16 cellular contexts compared by ENCODE assay signal in genomic region chr12:30977124-30977523, GRCh38. TPM values are rescaled to one million over a fixed set of nuclear protein-coding genes. Genes with fewer than 3 reads are reported as not detected.
DNase-seq lines count a peak whose midpoint lies in the region; ATAC-seq and TF ChIP-seq lines count a peak whose summit lies in the region.
"Had no signal": no experiment of that assay in that cellular context is flagged by ENCODE, and none has a peak within 500 bp of the region (broad histone marks: within the 10 kb centered on the region; RNA-seq: fewer than 3 reads in every experiment).

No MANE protein-coding gene starts in this region.

- H4K8ac ChIP-seq in neuronal stem cell (ENCODE audit: low read depth, low read length), result no peak overlapping the region

- no peaks in the 10 kb centered on the region for H3K9me3 ChIP-seq in neuronal stem cell (replicated peaks in 1 of 2; ENCODE audit: control insufficient read depth in 2 of 2, insufficient read depth in 1 of 2, low read depth in 1 of 2, low read length in 2 of 2)
- H3K9me3 ChIP-seq: BLaER1, Caco-2, HAP-1 had no signal

- H3K18ac ChIP-seq in neuronal stem cell (ENCODE audit: low read length), result no peak overlapping the region

- H3K4me1 Mint-ChIP-seq in chondrocyte (ENCODE audit: low read depth), result peaks cover 3% of the 10 kb centered on the region
- H3K4me1 Mint-ChIP-seq: CD8-positive, alpha-beta memory T cell had no signal

- H3K36me3 ChIP-seq in neuronal stem cell (replicated peaks in 1 of 2; ENCODE audit: control insufficient read depth in 2 of 2, insufficient read depth in 2 of 2, low read length in 2 of 2), result no peaks in the 10 kb centered on the region
- H3K36me3 ChIP-seq: BLaER1, HAP-1 had no signal

- peaks cover 3 to 9% of the 10 kb centered on the region in 2 donors for H3K4me1 ChIP-seq in neuronal stem cell (ENCODE audit: control insufficient read depth in 2 of 2, insufficient read depth in 1 of 2, low read depth in 1 of 2, low read length in 2 of 2)
- H3K4me1 ChIP-seq: BLaER1, Caco-2, HAP-1 had no signal

- no peaks in the 10 kb centered on the region for H3K9me3 Mint-ChIP-seq in chondrocyte (ENCODE audit: low read depth)
- H3K9me3 Mint-ChIP-seq: GM23338, HFFc6 had no signal

- no peaks in the 10 kb centered on the region for H3K36me3 Mint-ChIP-seq in chondrocyte (ENCODE audit: low read depth)
- H3K36me3 Mint-ChIP-seq: CD8-positive, alpha-beta memory T cell had no signal

- DNase-seq in DMS 273 (lab: John Stamatoyannopoulos, UW; ENCODE audit: unreplicated experiment) (peak; percentile 30), DMS 273 treated with DMSO at 0.1 percent for 48 hours (lab: John Stamatoyannopoulos, UW) (no peak), chondrocyte (ENCODE audit: low spot score) (peak; percentile 63), neuronal stem cell (ENCODE audit: low spot score) (no peak), NCI-H2107 (lab: John Stamatoyannopoulos, UW) (no peak), activated gamma-delta T cell treated with Interleukin-2 at 50 U/mL for 16 hours (no peak)
- DNase-seq: Caco-2; CD8-positive, alpha-beta memory T cell; HFFc6 had no signal

- no peak overlapping the region for H3K4ac ChIP-seq in neuronal stem cell (ENCODE audit: low read length)

- no peak overlapping the region for H3K4me3 ChIP-seq in neuronal stem cell (ENCODE audit: low read length in 2 of 2)
- H3K4me3 ChIP-seq: BLaER1, GM23338, HAP-1 had no signal

- H3K27me3 Mint-ChIP-seq in chondrocyte (ENCODE audit: low read depth), result peaks cover 32% of the 10 kb centered on the region

- ATAC-seq in GM19452 (IDR thresholded peaks at IDR 0.05; ENCODE audit: unreplicated experiment), result no peak

- no CpG with 5 or more reads among the region's 11 CpGs for WGBS in neuronal stem cell (ENCODE audit: extremely low coverage in 2 of 2, insufficient read length in 2 of 2, insufficient replicate concordance in 1 of 2), 2 donors

- H3K4me3 Mint-ChIP-seq in chondrocyte (ENCODE audit: unreplicated experiment), result no peak overlapping the region
- H3K4me3 Mint-ChIP-seq: CD8-positive, alpha-beta memory T cell; GM23338; HFFc6 had no signal

- no peak overlapping the region for H2BK12ac ChIP-seq in neuronal stem cell (ENCODE audit: low read length)

- no peak overlapping the region for H2BK15ac ChIP-seq in neuronal stem cell (ENCODE audit: low read length)

- TF ChIP-seq CTCF in chondrocyte (IDR thresholded peaks at IDR 0.05), result no peak

- H3K9ac ChIP-seq in neuronal stem cell (ENCODE audit: low read depth, low read length, poor library complexity), result peak overlapping the region; percentile 44
- H3K9ac ChIP-seq: BLaER1 had no signal

- H3K27me3 ChIP-seq in neuronal stem cell (ENCODE audit: control insufficient read depth in 3 of 3, insufficient read depth in 3 of 3, low read depth in 1 of 3, low read length in 3 of 3), result no peaks in the 10 kb centered on the region
- H3K27me3 ChIP-seq: BLaER1 had no signal

- H3K27ac Mint-ChIP-seq in chondrocyte (ENCODE audit: unreplicated experiment), result no peak overlapping the region
- H3K27ac Mint-ChIP-seq: CD8-positive, alpha-beta memory T cell; GM23338; HFFc6 had no signal

- H3K4me2 ChIP-seq in neuronal stem cell (ENCODE audit: insufficient read depth, low read length, poor library complexity, severe bottlenecking), result no peak overlapping the region
- H3K4me2 ChIP-seq: BLaER1 had no signal

- no peak overlapping the region for H3K14ac ChIP-seq in neuronal stem cell (ENCODE audit: low read length)

- H4K91ac ChIP-seq in neuronal stem cell (ENCODE audit: low read depth, low read length, poor library complexity), result no peak overlapping the region

- H3K27ac ChIP-seq in neuronal stem cell (replicated peaks; ENCODE audit: low read length), result no peak overlapping the region
- H3K27ac ChIP-seq: 22Rv1, BLaER1, HL-60 had no signal

- no peaks in the 10 kb centered on the region for H3K79me1 ChIP-seq in neuronal stem cell (ENCODE audit: low read depth, low read length)

- no peak overlapping the region for H2AFZ ChIP-seq in neuronal stem cell (ENCODE audit: low read length)
- H2AFZ ChIP-seq: GM23338 had no signal

- no peak overlapping the region for H2BK120ac ChIP-seq in neuronal stem cell (ENCODE audit: low read depth, low read length)

- no peak overlapping the region for H2BK5ac ChIP-seq in neuronal stem cell (ENCODE audit: low read length)

- no peak overlapping the region for H2AK5ac ChIP-seq in neuronal stem cell (ENCODE audit: low read depth, low read length)

- H3K23ac ChIP-seq in neuronal stem cell (ENCODE audit: low read depth, low read length, poor library complexity), result no peak overlapping the region

RNA-seq across cellular contexts. Expression of gene TSPAN11, which starts 50.6 kb away (rescaled TPM):
- total RNA-seq in chondrocyte, result 0.87 to 1.9 TPM (median 0.95 TPM) in 3 replicates
- 19.5 TPM for polyA plus RNA-seq in neuronal stem cell (2013, experiment 1 of 2)
- polyA plus RNA-seq in neuronal stem cell (2013, experiment 2 of 2), result 18.4 TPM
- total RNA-seq: Caco-2; CD8-positive, alpha-beta memory T cell; Daoy had no signal
- polyA plus RNA-seq: CD8-positive, alpha-beta memory T cell had no signal

Comparison
In these comparisons a context has a peak if more than half of its experiments do, and no peak if none do; other contexts are left out.
1. DNase-seq: peak in DMS 273 (single experiment) and chondrocyte (single experiment); none in DMS 273 treated with DMSO at 0.1 percent for 48 hours (single experiment), neuronal stem cell (single experiment), NCI-H2107 (single experiment) and activated gamma-delta T cell treated with Interleukin-2 at 50 U/mL for 16 hours (single experiment).